ENCODE assay signal across 25 cellular contexts in the genomic region with DNA sequence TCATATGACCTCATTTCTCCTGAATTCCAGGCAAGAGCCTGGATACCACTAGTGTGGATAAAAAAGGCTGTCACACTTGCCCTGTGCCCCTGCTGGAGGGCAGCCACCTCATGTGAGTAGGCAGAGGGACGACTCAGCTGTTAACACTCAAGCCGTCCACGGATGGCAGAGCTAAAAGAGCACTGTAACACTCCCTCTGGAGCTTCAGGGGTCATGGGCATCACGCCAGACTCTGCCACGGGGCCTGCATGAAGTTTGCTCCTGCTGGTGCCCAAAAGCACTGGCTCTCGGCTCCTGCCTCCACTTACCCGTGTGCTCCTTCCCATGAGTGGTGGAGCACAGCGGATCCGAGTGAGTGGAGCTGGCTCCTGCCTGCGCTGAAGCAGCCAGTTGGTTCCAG.
"Had no signal": no experiment of that assay in that cellular context is flagged by ENCODE, and none has a peak within 500 bp of the region (broad histone marks: within the 10 kb centered on the region; RNA-seq: fewer than 3 reads in every experiment).

No MANE protein-coding gene starts in this region.

- H3K4me3 Mint-ChIP-seq: naive thymus-derived CD8-positive, alpha-beta T cell; nephron; neural crest cell; stimulated activated effector memory CD8-positive, alpha-beta T cell treated with anti-CD3 and anti-CD28 coated beads, Interleukin-12 subunit alpha, Interleukin-12 subunit beta, amount 100 ng/mL, for 72 hours; stimulated activated naive CD8-positive, alpha-beta T cell treated with anti-CD3 and anti-CD28 coated beads, Interleukin-15, Interleukin-2, amounts not matched to agents 100 ng/mL and 50 ng/mL, for 24 hours had no signal

- H3K4me1 Mint-ChIP-seq: naive thymus-derived CD8-positive, alpha-beta T cell; nephron; neural crest cell; stimulated activated effector memory CD8-positive, alpha-beta T cell treated with anti-CD3 and anti-CD28 coated beads, Interleukin-12 subunit alpha, Interleukin-12 subunit beta, amount 100 ng/mL, for 72 hours had no signal

- H3K27ac Mint-ChIP-seq: naive thymus-derived CD8-positive, alpha-beta T cell; nephron; progenitor cell of endocrine pancreas; stimulated activated effector memory CD8-positive, alpha-beta T cell treated with anti-CD3 and anti-CD28 coated beads, Interleukin-12 subunit alpha, Interleukin-12 subunit beta, amount 100 ng/mL, for 72 hours; stimulated activated naive CD8-positive, alpha-beta T cell treated with anti-CD3 and anti-CD28 coated beads, Interleukin-15, Interleukin-2, amounts not matched to agents 100 ng/mL and 50 ng/mL, for 24 hours had no signal

- H3K9me3 ChIP-seq: lower lobe of right lung, right atrium auricular region, thoracic aorta, tibial artery, upper lobe of right lung had no signal

- DNase-seq: hippocampal formation; kidney glomerular epithelial cell; left colon; left lung; lower lobe of right lung; mammary epithelial cell; mesenchymal stem cell; naive thymus-derived CD8-positive, alpha-beta T cell; nucleus accumbens; stimulated activated CD4-positive, alpha-beta T cell treated with anti-CD3 and anti-CD28 coated beads, Interleukin-4, amount 100 ng/mL, for 24 hours; stimulated activated naive CD4-positive, alpha-beta T cell; tibial artery; trophoblast cell; upper lobe of right lung had no signal

- H3K27me3 ChIP-seq: left lung, right atrium auricular region, suprapubic skin, tibial artery, upper lobe of right lung had no signal

- H3K36me3 Mint-ChIP-seq: naive thymus-derived CD8-positive, alpha-beta T cell; stimulated activated effector memory CD8-positive, alpha-beta T cell treated with anti-CD3 and anti-CD28 coated beads, Interleukin-12 subunit alpha, Interleukin-12 subunit beta, amount 100 ng/mL, for 72 hours had no signal

- H3K36me3 ChIP-seq: left lung, lower lobe of right lung, right atrium auricular region, suprapubic skin, thoracic aorta, tibial artery, upper lobe of right lung had no signal

- H3K27me3 Mint-ChIP-seq: naive thymus-derived CD8-positive, alpha-beta T cell; stimulated activated naive CD8-positive, alpha-beta T cell treated with anti-CD3 and anti-CD28 coated beads, Interleukin-15, Interleukin-2, amounts not matched to agents 100 ng/mL and 50 ng/mL, for 24 hours had no signal

- H3K9me3 Mint-ChIP-seq: nephron; stimulated activated naive CD8-positive, alpha-beta T cell treated with anti-CD3 and anti-CD28 coated beads, Interleukin-15, Interleukin-2, amounts not matched to agents 100 ng/mL and 50 ng/mL, for 24 hours had no signal

- H3K27ac ChIP-seq: left lung, lower lobe of right lung, parathyroid adenoma, right atrium auricular region, skin epidermis, suprapubic skin, thoracic aorta, tibial artery, upper lobe of right lung had no signal

- H3K4me3 ChIP-seq: left lung, lower lobe of right lung, right atrium auricular region, skin epidermis, suprapubic skin, thoracic aorta, tibial artery, upper lobe of right lung had no signal

- H3K4me1 ChIP-seq: left lung, lower lobe of right lung, parathyroid adenoma, right atrium auricular region, suprapubic skin, tibial artery, upper lobe of right lung had no signal

- ATAC-seq: left colon; left lung; lower lobe of right lung; naive thymus-derived CD8-positive, alpha-beta T cell; sciatic nerve; stimulated activated effector memory CD8-positive, alpha-beta T cell treated with anti-CD3 and anti-CD28 coated beads, Interleukin-12 subunit alpha, Interleukin-12 subunit beta, amount 100 ng/mL, for 72 hours; upper lobe of right lung had no signal
